In the genomic region with DNA sequence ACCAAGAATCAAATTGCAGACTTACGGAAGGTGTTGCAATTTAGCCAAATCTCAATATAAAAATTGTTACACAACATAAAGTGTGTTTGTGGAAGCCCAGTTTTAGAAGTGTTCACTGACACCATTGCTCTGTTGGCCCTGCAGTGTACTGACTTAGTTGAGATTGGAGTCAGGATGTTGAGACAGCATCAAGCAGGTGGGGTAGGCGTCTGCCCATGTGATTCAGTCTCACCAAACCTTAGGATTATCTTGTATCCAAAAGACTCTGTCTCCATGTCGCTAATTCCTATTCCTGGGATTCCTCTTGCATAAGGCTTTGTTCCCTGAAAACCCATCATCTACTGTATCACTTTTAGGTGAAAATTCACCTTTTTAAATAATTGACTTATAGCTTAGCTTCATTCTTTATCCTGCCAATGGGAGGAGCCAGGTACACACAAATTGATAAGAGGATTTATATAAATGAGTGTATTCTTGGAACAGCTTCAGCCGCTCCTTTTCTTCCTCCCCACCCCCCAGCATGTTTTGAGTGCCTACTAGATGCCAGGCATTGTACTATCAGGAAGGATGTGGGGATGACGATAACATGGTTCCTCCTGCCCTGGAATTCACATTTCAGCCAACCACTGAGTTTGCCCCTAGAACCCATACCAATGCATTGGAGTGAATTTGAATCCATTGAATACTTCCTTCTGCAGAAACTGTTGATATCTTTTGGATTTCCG, we compare ENCODE assay signal across 16 cellular contexts. TPM values are rescaled to one million over a fixed set of nuclear protein-coding genes. Genes with fewer than 3 reads are reported as not detected.
DNase-seq lines count a peak whose midpoint lies in the region; ATAC-seq and TF ChIP-seq lines count a peak whose summit lies in the region.
"Had no signal": no experiment of that assay in that cellular context is flagged by ENCODE, and none has a peak within 500 bp of the region (broad histone marks: within the 10 kb centered on the region; RNA-seq: fewer than 3 reads in every experiment).

No MANE protein-coding gene starts in this region.

- H3K27me3 ChIP-seq in BLaER1, result no peaks in the 10 kb centered on the region
- H3K27me3 ChIP-seq: gastrocnemius medialis had no signal

- H3K4me3 ChIP-seq in BLaER1, result no peak overlapping the region
- H3K4me3 ChIP-seq: gastrocnemius medialis, prostate gland, thoracic aorta had no signal

- H3K4me2 ChIP-seq in BLaER1, result peak overlapping the region; percentile 33

- peaks cover 18% of the 10 kb centered on the region for H3K36me3 Mint-ChIP-seq in HFFc6 (ENCODE audit: low read depth)
- peaks cover 39% of the 10 kb centered on the region for H3K36me3 Mint-ChIP-seq in nephron (ENCODE audit: low read depth)

- H3K4me3 Mint-ChIP-seq in HFFc6 (no peak overlapping the region), nephron (no peak overlapping the region)
- H3K4me3 Mint-ChIP-seq: activated naive CD8-positive, alpha-beta T cell treated with anti-CD3 and anti-CD28 coated beads, Interleukin-2, amount 10 ng/mL, durations not matched to agents 7 days and 5 days had no signal

- H3K27ac ChIP-seq in BLaER1, result no peak overlapping the region
- H3K27ac ChIP-seq: prostate gland had no signal

- H3K9me3 Mint-ChIP-seq in HFFc6 (no peaks in the 10 kb centered on the region), nephron (no peaks in the 10 kb centered on the region)
- H3K9me3 Mint-ChIP-seq: activated naive CD8-positive, alpha-beta T cell treated with anti-CD3 and anti-CD28 coated beads, Interleukin-2, amount 10 ng/mL, durations not matched to agents 7 days and 5 days had no signal

- no peak for TF ChIP-seq CTCF in HFFc6 (IDR thresholded peaks at IDR 0.05)
- no peak for TF ChIP-seq CTCF in nephron (IDR thresholded peaks at IDR 0.05; ENCODE audit: unreplicated experiment in 3 of 3)

- DNase-seq in HFFc6 (no peak), dermis blood vessel endothelial cell (peak; percentile 91), SKM-1 (lab: John Stamatoyannopoulos, UW; ENCODE audit: unreplicated experiment) (no peak), superior temporal gyrus (ENCODE audit: extremely low spot score) (no peak)
- DNase-seq: activated CD4-positive, CD25-positive, alpha-beta regulatory T cell treated with anti-CD3 and anti-CD28 coated beads, Interleukin-2, amount 50 U/mL, for 72 hours; activated CD8-positive, alpha-beta memory T cell treated with anti-CD3 and anti-CD28 coated beads, Interleukin-2, amount 50 U/mL, for 48 hours; activated naive CD8-positive, alpha-beta T cell treated with anti-CD3 and anti-CD28 coated beads, Interleukin-2, amount 10 ng/mL, durations not matched to agents 7 days and 5 days; gastrocnemius medialis; MV-4-11; NCI-H2171 had no signal

- no peak overlapping the region for H3K9ac ChIP-seq in BLaER1

- H3K4me1 ChIP-seq in BLaER1, result peaks cover 13% of the 10 kb centered on the region
- H3K4me1 ChIP-seq: prostate gland had no signal

- no peak for ATAC-seq in HG03135 (IDR thresholded peaks at IDR 0.05; ENCODE audit: unreplicated experiment)
- ATAC-seq in HG02852 (IDR thresholded peaks at IDR 0.05; ENCODE audit: unreplicated experiment), result no peak
- ATAC-seq: gastrocnemius medialis had no signal

- peaks cover 58% of the 10 kb centered on the region for H4K20me1 ChIP-seq in BLaER1

- H3K27ac Mint-ChIP-seq in HFFc6 (0 out of 2 replicates have a peak overlapping the region, but pooled peaks have one; percentile 21), nephron (peak overlapping the region; percentile 40 to 60 (median 52))
- H3K27ac Mint-ChIP-seq: activated naive CD8-positive, alpha-beta T cell treated with anti-CD3 and anti-CD28 coated beads, Interleukin-2, amount 10 ng/mL, durations not matched to agents 7 days and 5 days had no signal

- H3K36me3 ChIP-seq in BLaER1, result peaks cover 44% of the 10 kb centered on the region

- no peaks in the 10 kb centered on the region; the same call in 1 of the 2 replicates for H3K27me3 Mint-ChIP-seq in HFFc6 (ENCODE audit: insufficient read depth)
- no peaks in the 10 kb centered on the region for H3K27me3 Mint-ChIP-seq in nephron (ENCODE audit: low read depth)
- H3K27me3 Mint-ChIP-seq: activated naive CD8-positive, alpha-beta T cell treated with anti-CD3 and anti-CD28 coated beads, Interleukin-2, amount 10 ng/mL, durations not matched to agents 7 days and 5 days had no signal

- H3K9me3 ChIP-seq in BLaER1, result no peaks in the 10 kb centered on the region
- H3K9me3 ChIP-seq: gastrocnemius medialis, prostate gland, thoracic aorta had no signal

- H3K4me1 Mint-ChIP-seq in HFFc6 (ENCODE audit: low read depth) (peaks cover 15% of the 10 kb centered on the region), nephron (peaks cover 23% of the 10 kb centered on the region)

RNA-seq across cellular contexts. Expression of a gene that starts 20.8 kb away (rescaled TPM):
- 10 to 100 TPM; 44.9 to 51.2 (median 48.5) TPM for total RNA-seq in HFFc6 (2021; fragmentation: NEBNext Ultra II Directional; extraction: Animal tissue kit (Norgen Biotek cat#: 25700))
- 29.3 and 167 TPM in 2 replicates for total RNA-seq in dermis blood vessel endothelial cell

RNA-seq across cellular contexts. Expression of a gene that starts 31.6 kb away (rescaled TPM):
- total RNA-seq in HFFc6 (2021; fragmentation: NEBNext Ultra II Directional; extraction: Animal tissue kit (Norgen Biotek cat#: 25700)), result 10 to 100 TPM; 34.7 to 40.6 (median 35.5) TPM
- 49.5 and 82.3 TPM in 2 replicates for total RNA-seq in dermis blood vessel endothelial cell
